13 cellular contexts compared by ENCODE assay signal in genomic region chr12:114399664-114400211, GRCh38. TPM values are rescaled to one million over a fixed set of nuclear protein-coding genes. Genes with fewer than 3 reads are reported as not detected.
DNase-seq lines count a peak whose midpoint lies in the region; ATAC-seq and TF ChIP-seq lines count a peak whose summit lies in the region.
"Had no signal": no experiment of that assay in that cellular context is flagged by ENCODE, and none has a peak within 500 bp of the region (broad histone marks: within the 10 kb centered on the region; RNA-seq: fewer than 3 reads in every experiment).

No MANE protein-coding gene starts in this region.

- H3K79me1 ChIP-seq in H9 (ENCODE audit: insufficient read depth, low read depth, low read length, poor library complexity, severe bottlenecking), result no peaks in the 10 kb centered on the region

- no peak for ATAC-seq in activated naive CD4-positive, alpha-beta T cell treated with anti-CD3 and anti-CD28 coated beads, Interleukin-2, amount 50 U/mL, for 72 hours
- ATAC-seq: activated naive CD8-positive, alpha-beta T cell treated with anti-CD3 and anti-CD28 coated beads, Interleukin-2, amount 50 U/mL, for 24 hours; stimulated activated naive CD8-positive, alpha-beta T cell treated with anti-CD3 and anti-CD28 coated beads, Interleukin-15, amount 100 ng/mL, for 72 hours had no signal

- no peak overlapping the region for H3T11ph ChIP-seq in H9 (ENCODE audit: low read length)

- H2BK5ac ChIP-seq in H9 (ENCODE audit: insufficient read length, low read length), result no peak overlapping the region

- H3K18ac ChIP-seq in H9 (ENCODE audit: insufficient read length, low read depth, low read length), result no peak overlapping the region

- H4K5ac ChIP-seq in H9 (ENCODE audit: insufficient read length, low read depth, low read length), result no peak overlapping the region

- no peak overlapping the region for H4K8ac ChIP-seq in H9 (replicated peaks; ENCODE audit: insufficient read length, low read depth, low read length)

- no peak overlapping the region for H3K27ac ChIP-seq in H9 (ENCODE audit: insufficient read length, low read depth, low read length)

- H3K9me3 ChIP-seq in H9 (ENCODE audit: control insufficient read depth, low read depth, low read length), result no peaks in the 10 kb centered on the region

- no peak overlapping the region for H2AFZ ChIP-seq in H9 (ENCODE audit: low read length)

- H2BK15ac ChIP-seq in H9 (ENCODE audit: low read depth, low read length), result no peak overlapping the region

- H3K23me2 ChIP-seq in H9 (ENCODE audit: insufficient read length, low read depth, low read length, poor library complexity, severe bottlenecking), result no peaks in the 10 kb centered on the region

- H3K27ac Mint-ChIP-seq in H9, result no peak overlapping the region
- no peak overlapping the region for H3K27ac Mint-ChIP-seq in activated naive CD4-positive, alpha-beta T cell treated with anti-CD3 and anti-CD28 coated beads, Interleukin-2, amount 50 U/mL, for 72 hours
- H3K27ac Mint-ChIP-seq: activated naive CD8-positive, alpha-beta T cell treated with anti-CD3 and anti-CD28 coated beads, Interleukin-2, amount 50 U/mL, for 24 hours; stimulated activated naive CD8-positive, alpha-beta T cell treated with anti-CD3 and anti-CD28 coated beads, Interleukin-15, amount 100 ng/mL, for 72 hours had no signal

- H3K4me1 Mint-ChIP-seq in H9, result peaks cover 39 to 58% of the 10 kb centered on the region in 2 experiments
- H3K4me1 Mint-ChIP-seq: activated naive CD8-positive, alpha-beta T cell treated with anti-CD3 and anti-CD28 coated beads, Interleukin-2, amount 50 U/mL, for 24 hours had no signal

- peaks cover 2% of the 10 kb centered on the region; the same call in 1 of the 2 replicates for H3K4me1 ChIP-seq in H9 (ENCODE audit: insufficient read depth, low read length)

- H2AK5ac ChIP-seq in H9 (ENCODE audit: insufficient read length, low read length), result no peak overlapping the region

- no peak overlapping the region for H4K91ac ChIP-seq in H9 (ENCODE audit: insufficient read length, low read depth, low read length)

- peaks cover 0 to 12% of the 10 kb centered on the region in 2 experiments; a peak in 1 of 5 replicates for H3K9me3 Mint-ChIP-seq in H9
- H3K9me3 Mint-ChIP-seq in activated naive CD4-positive, alpha-beta T cell treated with anti-CD3 and anti-CD28 coated beads, Interleukin-2, amount 50 U/mL, for 72 hours, result no peaks in the 10 kb centered on the region
- H3K9me3 Mint-ChIP-seq: activated naive CD8-positive, alpha-beta T cell treated with anti-CD3 and anti-CD28 coated beads, Interleukin-2, amount 50 U/mL, for 24 hours; stimulated activated naive CD8-positive, alpha-beta T cell treated with anti-CD3 and anti-CD28 coated beads, Interleukin-15, amount 100 ng/mL, for 72 hours had no signal

- TF ChIP-seq CTCF in AG09309 (IDR thresholded peaks at IDR 0.05; ENCODE audit: control insufficient read depth, insufficient read depth, low read depth, low read length, missing control alignments) (no peak), H9 (conservative IDR thresholded peaks at IDR 0.05) (no peak)

- no peak overlapping the region for H3K56ac ChIP-seq in H9 (ENCODE audit: insufficient read length, low read depth, low read length)

- DNase-seq in AG09309 (ENCODE audit: low read depth) (no peak), H9 (peak; percentile 95), ecto neural progenitor cell (ENCODE audit: low spot score) (peak; percentile 82), kidney tubule cell (ENCODE audit: low spot score) (peak; percentile 29), HPDE6-E6E7 (ENCODE audit: extremely low spot score) (no peak), ureter (ENCODE audit: low spot score) (no peak)
- DNase-seq in activated naive CD4-positive, alpha-beta T cell treated with anti-CD3 and anti-CD28 coated beads, Interleukin-2, amount 50 U/mL, for 72 hours (ENCODE audit: low spot score in 2 of 2), result no peak
- no peak for DNase-seq in stimulated activated CD4-positive, alpha-beta T cell treated with anti-CD3 and anti-CD28 coated beads, Interleukin-2, amount 100 ng/mL, for 48 hours
- DNase-seq: activated naive CD8-positive, alpha-beta T cell treated with anti-CD3 and anti-CD28 coated beads, Interleukin-2, amount 50 U/mL, for 24 hours; GF-D8; NCI-H1092; NCI-H510A treated with DMSO at 0.1 percent for 48 hours; stimulated activated naive CD8-positive, alpha-beta T cell treated with anti-CD3 and anti-CD28 coated beads, Interleukin-15, amount 100 ng/mL, for 72 hours had no signal

- no peaks in the 10 kb centered on the region for H3K79me2 ChIP-seq in H9 (ENCODE audit: insufficient read depth, low read length)

- H3K27me3 ChIP-seq in H9 (ENCODE audit: insufficient read depth, low read length), result peaks cover 96% of the 10 kb centered on the region

- no peak overlapping the region for H2BK12ac ChIP-seq in H9 (ENCODE audit: insufficient read length, low read depth, low read length)

- no peak overlapping the region for H3K14ac ChIP-seq in H9 (ENCODE audit: insufficient read depth, low read length)

- no peak overlapping the region for H3K9ac ChIP-seq in H9 (ENCODE audit: extremely low read depth, insufficient read length, low read length)

- H3K36me3 Mint-ChIP-seq in H9 (ENCODE audit: insufficient read depth in 1 of 3, low read depth in 3 of 3), result no peaks in the 10 kb centered on the region; a peak in 1 of 7 replicates
- H3K36me3 Mint-ChIP-seq in activated naive CD4-positive, alpha-beta T cell treated with anti-CD3 and anti-CD28 coated beads, Interleukin-2, amount 50 U/mL, for 72 hours, result peaks cover 15 to 26% of the 10 kb centered on the region in 2 donors

- no peak overlapping the region for H3K4ac ChIP-seq in H9 (ENCODE audit: low read depth, low read length)

- no peak overlapping the region for H2BK20ac ChIP-seq in H9 (ENCODE audit: low read depth, low read length, poor library complexity, severe bottlenecking)

- H3K4me3 ChIP-seq in AG09309 (ENCODE audit: control insufficient read depth, low read depth, low read length), result peak overlapping the region; percentile 30; the same call in 1 of the 2 replicates

- no peaks in the 10 kb centered on the region for H4K20me1 ChIP-seq in H9 (ENCODE audit: control insufficient read depth, insufficient read depth, insufficient read length)

- no peak overlapping the region for H2BK120ac ChIP-seq in H9 (ENCODE audit: low read depth, low read length, poor library complexity, severe bottlenecking)

- H3K23ac ChIP-seq in H9 (ENCODE audit: insufficient read length, low read depth, low read length), result no peak overlapping the region

- no CpG with 5 or more reads among the region's 30 CpGs for WGBS in H9 (ENCODE audit: extremely low coverage, insufficient read length, low lambda C conversion rate)

- H3K4me3 Mint-ChIP-seq in H9, result peak overlapping the region in 1 of 2 experiments; percentile 70; a peak in 3 of 5 replicates
- H3K4me3 Mint-ChIP-seq: activated naive CD8-positive, alpha-beta T cell treated with anti-CD3 and anti-CD28 coated beads, Interleukin-2, amount 50 U/mL, for 24 hours; stimulated activated naive CD8-positive, alpha-beta T cell treated with anti-CD3 and anti-CD28 coated beads, Interleukin-15, amount 100 ng/mL, for 72 hours had no signal

- H3K27me3 Mint-ChIP-seq in H9 (ENCODE audit: low read depth), result peaks cover 99% of the 10 kb centered on the region

- peak overlapping the region; percentile 41 for H3K4me2 ChIP-seq in H9 (ENCODE audit: insufficient read depth, insufficient read length, low read length)

RNA-seq across cellular contexts. Expression of gene TBX5, which starts 6.2 kb away (rescaled TPM):
- total RNA-seq in H9 (2021) (not detected in 2 replicates), ureter (0.10 TPM)
- total RNA-seq in activated naive CD4-positive, alpha-beta T cell treated with anti-CD3 and anti-CD28 coated beads, Interleukin-2, amount 50 U/mL, for 72 hours, result not detected

Comparison
In these comparisons a context has a peak if more than half of its experiments do, and no peak if none do; other contexts are left out.
1. DNase-seq: peak in H9 (single experiment), ecto neural progenitor cell (single experiment) and kidney tubule cell (single experiment); none in AG09309 (single experiment), HPDE6-E6E7 (single experiment), ureter (single experiment), activated naive CD4-positive, alpha-beta T cell treated with anti-CD3 and anti-CD28 coated beads, Interleukin-2, amount 50 U/mL, for 72 hours (0 of 2) and stimulated activated CD4-positive, alpha-beta T cell treated with anti-CD3 and anti-CD28 coated beads, Interleukin-2, amount 100 ng/mL, for 48 hours (0 of 2).